In the genomic region with DNA sequence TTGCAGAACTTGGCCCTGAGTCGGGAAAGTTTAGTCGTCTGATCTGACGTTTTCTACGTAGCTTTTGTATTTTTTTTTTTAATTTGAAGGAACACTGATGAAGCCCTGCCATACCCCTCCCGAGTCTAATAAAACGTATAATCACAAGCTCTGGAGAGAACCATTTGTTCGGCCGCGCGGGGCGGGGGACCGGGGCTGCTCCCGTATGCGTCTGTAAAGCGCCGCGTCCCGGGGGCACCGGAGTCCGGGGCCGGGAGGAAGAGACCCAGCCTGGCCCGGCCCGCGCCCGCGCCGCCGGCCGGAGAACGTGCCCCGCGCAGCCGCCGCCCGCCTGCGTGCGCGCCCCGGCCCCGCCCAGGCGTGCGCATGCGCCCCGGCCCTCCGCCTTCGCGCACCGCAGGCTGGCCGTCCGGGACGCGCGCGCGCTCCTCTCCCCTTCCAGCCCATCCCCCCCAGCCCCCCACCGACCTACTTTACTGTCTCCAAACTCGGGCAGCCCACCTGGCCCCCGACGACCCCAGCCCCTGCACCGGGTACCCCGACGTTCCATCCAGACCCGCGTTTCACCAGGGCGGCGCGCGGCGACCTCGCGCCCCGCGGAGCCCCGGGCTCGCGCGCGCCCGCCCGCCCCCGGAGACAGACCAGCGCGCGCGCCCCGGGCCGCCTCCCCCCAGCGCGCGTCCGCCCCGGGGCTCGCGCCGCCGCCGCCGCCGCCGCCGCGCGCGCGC, we compare ENCODE assay signal across 8 cellular contexts. TPM values are rescaled to one million over a fixed set of nuclear protein-coding genes. Genes with fewer than 3 reads are reported as not detected.
DNase-seq lines count a peak whose midpoint lies in the region; ATAC-seq and TF ChIP-seq lines count a peak whose summit lies in the region.

No MANE protein-coding gene starts in this region.

- H3K4me3 ChIP-seq in right lobe of liver = peak overlapping the region; percentile 73 to 86 (median 79)

- intact Hi-C loops in right lobe of liver (cut with DNase I) = no loop called here

- TF ChIP-seq CTCF in right lobe of liver (IDR thresholded peaks at IDR 0.05) = no peak

- TF ChIP-seq POLR2A in right lobe of liver (IDR thresholded peaks at IDR 0.05) = peak; percentile 71

- H3K36me3 ChIP-seq in right lobe of liver = peaks cover 0 to 10% (median 4%) of the 10 kb centered on the region in 4 donors

- ATAC-seq in HG03039 (IDR thresholded peaks at IDR 0.05; ENCODE audit: unreplicated experiment) (peak; percentile 41), right lobe of liver (peak; percentile 34 to 62 (median 50))

- H3K27ac ChIP-seq in right lobe of liver = peak overlapping the region; percentile 79 to 92 (median 92)

- no peaks in the 10 kb centered on the region for H3K27me3 ChIP-seq in right lobe of liver

- DNase-seq in NCI-H2081 (lab: John Stamatoyannopoulos, UW) (peak; percentile 57 to 66), NCI-H2081 treated with DMSO at 0.1 percent for 48 hours (lab: John Stamatoyannopoulos, UW) (no peak), NCI-H460 (ENCODE audit: extremely low read depth, low read depth) (peak; percentile 58), dermis microvascular lymphatic vessel endothelial cell (ENCODE audit: low read depth in 2 of 2) (peak; percentile 31 to 74), right lobe of liver (peak; percentile 83 to 84 (median 83))
- DNase-seq in activated CD4-positive, alpha-beta T cell treated with anti-CD3 and anti-CD28 coated beads, Interleukin-2, amount 50 U/mL, for 24 hours (ENCODE audit: low read depth in 1 of 2, low spot score in 1 of 2) = peak; percentile 56 to 58
- DNase-seq in stimulated activated CD4-positive, alpha-beta T cell treated with anti-CD3 and anti-CD28 coated beads, Interleukin-4, amount 100 ng/mL, for 4 hours = peak; percentile 67 to 78

- peaks cover 0 to 36% (median 15%) of the 10 kb centered on the region in 4 donors for H3K4me1 ChIP-seq in right lobe of liver

- H3K9me3 ChIP-seq in right lobe of liver = no peaks in the 10 kb centered on the region

- WGBS in right lobe of liver (ENCODE audit: insufficient coverage, low coverage, low lambda C conversion rate, missing lambda C conversion rate) = 0% methylated on average over 7 of the region's 105 CpGs

RNA-seq across cellular contexts. Expression of a gene that starts 0.8 kb away (rescaled TPM):
- 42.8 and 43.9 TPM in 2 replicates for total RNA-seq in NCI-H460 (2014; rRNA removed; shearing (Covaris generic))
- 60.3 and 106 TPM in 2 replicates for polyA plus RNA-seq in NCI-H460 (2014; cell fraction: nucleus; rRNA removed)
- total RNA-seq in dermis microvascular lymphatic vessel endothelial cell = 32.6 and 51.1 TPM in 2 replicates
- total RNA-seq in right lobe of liver = 10 to 100 TPM; 65.4 to 78.5 (median 75.7) TPM

RNA-seq across cellular contexts. Expression of a gene that starts 14.3 kb away (rescaled TPM):
- not detected in 2 replicates for total RNA-seq in NCI-H460 (2014; rRNA removed; shearing (Covaris generic))
- polyA plus RNA-seq in NCI-H460 (2014; cell fraction: nucleus; rRNA removed) = not detected in 2 replicates
- total RNA-seq in dermis microvascular lymphatic vessel endothelial cell (under 0.01 and 0.26 TPM in 2 replicates), right lobe of liver (100 to 1,000 TPM in 2 of 6 experiments, 10 to 100 TPM in 3, under 1 TPM in 1; 0.86 to 146 (median 65.3) TPM)

RNA-seq across cellular contexts. Expression of a gene that starts 19.2 kb away (rescaled TPM):
- total RNA-seq in NCI-H460 (2014; rRNA removed; shearing (Covaris generic)) = 0.10 and 0.63 TPM in 2 replicates
- polyA plus RNA-seq in NCI-H460 (2014; cell fraction: nucleus; rRNA removed) = 1.1 TPM in 1 of 2 replicates, not detected in the other
- total RNA-seq in dermis microvascular lymphatic vessel endothelial cell = 0.25 and 0.26 TPM in 2 replicates
- 100 to 1,000 TPM in 4 of 6 experiments, 10 to 100 TPM in 2; 96.6 to 138 (median 112) TPM for total RNA-seq in right lobe of liver

RNA-seq across cellular contexts. Expression of a gene that starts 24.0 kb away (rescaled TPM):
- not detected in 2 replicates for total RNA-seq in NCI-H460 (2014; rRNA removed; shearing (Covaris generic))
- polyA plus RNA-seq in NCI-H460 (2014; cell fraction: nucleus; rRNA removed) = not detected in 2 replicates
- total RNA-seq in dermis microvascular lymphatic vessel endothelial cell (0.63 TPM in 1 of 2 replicates, not detected in the other), right lobe of liver (under 1 TPM in 1 of 6 experiments, not detected in 5; 0.40 TPM)

RNA-seq across cellular contexts. Expression of a gene that starts 39.4 kb away (rescaled TPM):
- total RNA-seq in NCI-H460 (2014; rRNA removed; shearing (Covaris generic)) = not detected in 2 replicates
- not detected in 2 replicates for polyA plus RNA-seq in NCI-H460 (2014; cell fraction: nucleus; rRNA removed)
- not detected in 2 replicates for total RNA-seq in dermis microvascular lymphatic vessel endothelial cell
- not detected for total RNA-seq in right lobe of liver

Comparison
In these comparisons a context has a peak if more than half of its experiments do, and no peak if none do; other contexts are left out.
1. RNA of a gene that starts 19.2 kb away (total RNA-seq): 96.6 to 138 TPM in right lobe of liver; 0.25 to 0.26 TPM in dermis microvascular lymphatic vessel endothelial cell and 0.10 to 0.63 TPM in NCI-H460; every median in the first group is over 10 times any median in the second.